ENCODE assay signal across 8 cellular contexts in the genomic region with DNA sequence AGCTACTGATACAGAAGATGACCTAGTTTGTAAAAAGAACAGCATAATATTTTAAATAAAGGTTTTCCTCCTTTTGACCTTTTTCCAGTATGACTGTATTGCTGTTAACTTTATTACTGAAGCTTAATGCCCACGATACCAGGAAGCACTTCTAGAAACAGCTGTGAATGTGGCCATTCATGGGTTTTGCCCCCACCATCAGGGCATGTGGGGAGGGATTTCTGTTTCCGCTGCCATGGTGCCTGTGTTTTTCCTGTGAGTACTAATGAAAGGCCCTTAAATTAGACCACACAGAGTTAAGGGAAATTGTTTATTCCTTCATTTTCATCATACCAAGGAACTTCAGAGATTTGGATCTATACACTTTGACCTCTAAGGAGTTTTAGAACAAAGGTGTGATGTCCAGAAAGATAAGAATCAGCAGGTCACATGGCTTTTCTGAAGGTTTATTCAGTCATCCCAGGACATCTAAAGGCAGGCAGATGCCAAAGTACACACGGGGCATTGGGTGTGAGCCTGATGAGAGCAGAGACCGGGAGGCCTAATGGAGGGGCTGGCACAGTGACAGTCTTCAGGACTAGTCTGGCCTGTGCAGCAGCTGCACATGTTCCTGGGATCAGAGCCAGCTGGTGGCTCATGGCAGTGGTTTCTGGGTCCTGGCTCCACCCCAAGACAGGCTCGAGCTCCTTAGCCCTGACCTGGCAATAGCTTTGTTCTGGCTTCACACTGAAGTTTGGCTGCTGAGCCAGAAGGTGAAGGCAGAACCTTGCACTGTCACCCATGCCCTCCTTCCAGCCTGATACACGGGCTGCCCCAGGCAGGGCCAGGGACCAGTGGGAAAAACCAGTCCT.
DNase-seq lines count a peak whose midpoint lies in the region; ATAC-seq and TF ChIP-seq lines count a peak whose summit lies in the region.

No MANE protein-coding gene starts in this region.

- H3K27ac Mint-ChIP-seq in WTC11 (peak overlapping the region; percentile 98), glutamatergic neuron (ENCODE audit: unreplicated experiment) (peak overlapping the region; percentile 100)

- CTCF ChIA-PET in BJ (lab: Yijun Ruan, JAX) = interaction anchor here (0.5 to 1.8 kb wide), 6 partner anchors 8 to 545 kb away, joined by 3 to 6 read pairs (median 4); no protein-coding TSS in a partner anchor
- CTCF ChIA-PET in WTC11 (lab: Charles Lee) = interaction anchor here (1.3 to 2.6 kb wide), 4 partner anchors 8 to 81 kb away, joined by 4 to 11 read pairs (median 6); no protein-coding TSS in a partner anchor

- TF ChIP-seq CTCF in BJ (IDR thresholded peaks at IDR 0.05; ENCODE audit: insufficient read depth, low read depth, low read length) = no peak
- no peak for TF ChIP-seq CTCF in WTC11 (IDR thresholded peaks at IDR 0.05)
- TF ChIP-seq CTCF in glutamatergic neuron (IDR thresholded peaks at IDR 0.05; ENCODE audit: partially characterized antibody, unreplicated experiment) = no peak

- no peaks in the 10 kb centered on the region for H3K36me3 Mint-ChIP-seq in WTC11
- no peaks in the 10 kb centered on the region for H3K36me3 Mint-ChIP-seq in glutamatergic neuron (ENCODE audit: unreplicated experiment)

- POLR2A ChIA-PET in BJ (lab: Charles Lee) (no interaction called here), WTC11 (lab: Charles Lee) (interaction anchor here (1.4 kb wide), 1 partner anchor 81 kb away, joined by 3 read pairs; no protein-coding TSS in a partner anchor)

- H3K36me3 ChIP-seq in BJ (ENCODE audit: control insufficient read depth, insufficient read depth, low read length) = no peaks in the 10 kb centered on the region

- DNase-seq in BJ (ENCODE audit: low read depth) = peak; percentile 87
- peak; percentile 97 for DNase-seq in NCI-H1092 (lab: John Stamatoyannopoulos, UW)
- no peak for DNase-seq in WTC11 (ENCODE audit: low spot score)
- DNase-seq in glutamatergic neuron = peak; percentile 42
- DNase-seq in pons (ENCODE audit: low spot score) = peak; percentile 85

- H3K4me3 ChIP-seq in BJ (ENCODE audit: low read depth, low read length) = no peak overlapping the region

- ATAC-seq in WTC11 = no peak
- no peak for ATAC-seq in HG02798 (IDR thresholded peaks at IDR 0.05; ENCODE audit: poor library complexity, unreplicated experiment)
- ATAC-seq in GM18868 (IDR thresholded peaks at IDR 0.05; ENCODE audit: unreplicated experiment) = no peak
- ATAC-seq in GM18861 (IDR thresholded peaks at IDR 0.05; ENCODE audit: unreplicated experiment) = no peak

- no peaks in the 10 kb centered on the region for H3K9me3 Mint-ChIP-seq in WTC11
- H3K9me3 Mint-ChIP-seq in glutamatergic neuron (ENCODE audit: unreplicated experiment) = peaks cover 16% of the 10 kb centered on the region

- no peaks in the 10 kb centered on the region for H3K27me3 ChIP-seq in BJ (ENCODE audit: control insufficient read depth, insufficient read depth, low read length)

- peaks cover 3% of the 10 kb centered on the region; the same call in 1 of the 2 replicates for H3K27me3 Mint-ChIP-seq in WTC11 (ENCODE audit: low read depth)
- peaks cover 9% of the 10 kb centered on the region for H3K27me3 Mint-ChIP-seq in glutamatergic neuron (ENCODE audit: unreplicated experiment)

- H3K4me1 Mint-ChIP-seq in WTC11 = peaks cover 64% of the 10 kb centered on the region
- H3K4me1 Mint-ChIP-seq in glutamatergic neuron (ENCODE audit: low read depth, unreplicated experiment) = peaks cover 45% of the 10 kb centered on the region

- no peak overlapping the region for H3K4me3 Mint-ChIP-seq in WTC11
- H3K4me3 Mint-ChIP-seq in glutamatergic neuron (ENCODE audit: unreplicated experiment) = peak overlapping the region; percentile 87

TF ChIP-seq in WTC11, 78 proteins besides CTCF, POLR2A, EP300 and RAD21:
- TF ChIP-seq ZBTB43 (CRISPR knock-in tag; IDR thresholded peaks at IDR 0.05) (no peak), E2F5 (CRISPR knock-in tag; IDR thresholded peaks at IDR 0.05) (no peak), JAZF1 (CRISPR knock-in tag; IDR thresholded peaks at IDR 0.05) (no peak), USF1 (CRISPR knock-in tag; IDR thresholded peaks at IDR 0.05) (no peak), RELA (CRISPR knock-in tag; IDR thresholded peaks at IDR 0.05; ENCODE audit: borderline replicate concordance) (peak; percentile 40; the same call in 1 of the 2 replicates), ELF4 (CRISPR knock-in tag; IDR thresholded peaks at IDR 0.05; ENCODE audit: low read depth) (no peak), CDX4 (CRISPR knock-in tag; IDR thresholded peaks at IDR 0.05; ENCODE audit: borderline replicate concordance) (no peak)
- TF ChIP-seq, protein P1, sequence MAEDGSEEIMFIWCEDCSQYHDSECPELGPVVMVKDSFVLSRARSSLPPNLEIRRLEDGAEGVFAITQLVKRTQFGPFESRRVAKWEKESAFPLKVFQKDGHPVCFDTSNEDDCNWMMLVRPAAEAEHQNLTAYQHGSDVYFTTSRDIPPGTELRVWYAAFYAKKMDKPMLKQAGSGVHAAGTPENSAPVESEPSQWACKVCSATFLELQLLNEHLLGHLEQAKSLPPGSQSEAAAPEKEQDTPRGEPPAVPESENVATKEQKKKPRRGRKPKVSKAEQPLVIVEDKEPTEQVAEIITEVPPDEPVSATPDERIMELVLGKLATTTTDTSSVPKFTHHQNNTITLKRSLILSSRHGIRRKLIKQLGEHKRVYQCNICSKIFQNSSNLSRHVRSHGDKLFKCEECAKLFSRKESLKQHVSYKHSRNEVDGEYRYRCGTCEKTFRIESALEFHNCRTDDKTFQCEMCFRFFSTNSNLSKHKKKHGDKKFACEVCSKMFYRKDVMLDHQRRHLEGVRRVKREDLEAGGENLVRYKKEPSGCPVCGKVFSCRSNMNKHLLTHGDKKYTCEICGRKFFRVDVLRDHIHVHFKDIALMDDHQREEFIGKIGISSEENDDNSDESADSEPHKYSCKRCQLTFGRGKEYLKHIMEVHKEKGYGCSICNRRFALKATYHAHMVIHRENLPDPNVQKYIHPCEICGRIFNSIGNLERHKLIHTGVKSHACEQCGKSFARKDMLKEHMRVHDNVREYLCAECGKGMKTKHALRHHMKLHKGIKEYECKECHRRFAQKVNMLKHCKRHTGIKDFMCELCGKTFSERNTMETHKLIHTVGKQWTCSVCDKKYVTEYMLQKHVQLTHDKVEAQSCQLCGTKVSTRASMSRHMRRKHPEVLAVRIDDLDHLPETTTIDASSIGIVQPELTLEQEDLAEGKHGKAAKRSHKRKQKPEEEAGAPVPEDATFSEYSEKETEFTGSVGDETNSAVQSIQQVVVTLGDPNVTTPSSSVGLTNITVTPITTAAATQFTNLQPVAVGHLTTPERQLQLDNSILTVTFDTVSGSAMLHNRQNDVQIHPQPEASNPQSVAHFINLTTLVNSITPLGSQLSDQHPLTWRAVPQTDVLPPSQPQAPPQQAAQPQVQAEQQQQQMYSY (CRISPR knock-in tag; IDR thresholded peaks at IDR 0.05) = no peak
